ENCODE assay signal across 29 cellular contexts in genomic region chr18:58559427-58560186, GRCh38.
DNase-seq lines count a peak whose midpoint lies in the region; ATAC-seq, FAIRE-seq and TF ChIP-seq lines count a peak whose summit lies in the region.
"Had no signal": no experiment of that assay in that cellular context is flagged by ENCODE, and none has a peak within 500 bp of the region (broad histone marks: within the 10 kb centered on the region; RNA-seq: fewer than 3 reads in every experiment).

No MANE protein-coding gene starts in this region.

- no peak overlapping the region for H3K9ac ChIP-seq in astrocyte (ENCODE audit: low read length)
- H3K9ac ChIP-seq: parathyroid adenoma had no signal

- H3K79me2 ChIP-seq in astrocyte (ENCODE audit: insufficient read depth, low read length): peaks cover 95% of the 10 kb centered on the region
- H3K79me2 ChIP-seq: parathyroid adenoma had no signal

- H3K4me1 ChIP-seq in right atrium auricular region (peaks cover 0 to 15% of the 10 kb centered on the region in 2 donors), astrocyte (ENCODE audit: insufficient read depth, low read length) (peaks cover 6% of the 10 kb centered on the region)
- H3K4me1 ChIP-seq: body of pancreas, colonic mucosa, parathyroid adenoma, SJSA1 had no signal

- FAIRE-seq in astrocyte (lab: Jason Lieb, UNC): peak; percentile 32
- FAIRE-seq: A549, frontal cortex, RCC 7860 had no signal

- peaks cover 0 to 8% of the 10 kb centered on the region in 2 donors for H3K9me3 ChIP-seq in right atrium auricular region
- no peaks in the 10 kb centered on the region for H3K9me3 ChIP-seq in astrocyte (ENCODE audit: insufficient read depth, low read depth, low read length)
- H3K9me3 ChIP-seq: A549, body of pancreas, colonic mucosa, SJSA1 had no signal

- no peak overlapping the region for H3K4me2 ChIP-seq in astrocyte (ENCODE audit: low read length)
- H3K4me2 ChIP-seq: A549 had no signal

- H3K27ac Mint-ChIP-seq in astrocyte (ENCODE audit: unreplicated experiment) (no peak overlapping the region), type B pancreatic cell (peak overlapping the region; percentile 55)
- H3K27ac Mint-ChIP-seq: activated CD8-positive, alpha-beta T cell treated with anti-CD3 and anti-CD28 coated beads for 36 hours; activated naive CD8-positive, alpha-beta T cell; effector memory CD8-positive, alpha-beta T cell; IgD-negative memory B cell; immature natural killer cell; nephron progenitor cell had no signal

- H3K4me3 Mint-ChIP-seq in astrocyte (ENCODE audit: unreplicated experiment) (no peak overlapping the region), type B pancreatic cell (no peak overlapping the region)
- H3K4me3 Mint-ChIP-seq: activated CD8-positive, alpha-beta T cell treated with anti-CD3 and anti-CD28 coated beads for 36 hours; activated naive CD8-positive, alpha-beta T cell; effector memory CD8-positive, alpha-beta T cell; IgD-negative memory B cell; immature natural killer cell; nephron progenitor cell had no signal

- H2AFZ ChIP-seq in astrocyte (ENCODE audit: low read depth, low read length): no peak overlapping the region
- H2AFZ ChIP-seq: parathyroid adenoma had no signal

- TF ChIP-seq CTCF in right atrium auricular region (IDR thresholded peaks at IDR 0.05) (no peak), astrocyte (IDR thresholded peaks at IDR 0.05; ENCODE audit: insufficient read depth, low read depth, low read length) (no peak), type B pancreatic cell (conservative IDR thresholded peaks at IDR 0.05) (no peak)

- DNase-seq in right atrium auricular region (ENCODE audit: low spot score) (no peak), Right ventricle myocardium superior (no peak), astrocyte (ENCODE audit: low read depth) (no peak), left colon (no peak), type B pancreatic cell (ENCODE audit: extremely low spot score, unreplicated experiment) (no peak), NCI-H82 (lab: John Stamatoyannopoulos, UW) (no peak), islet precursor cell (no peak)
- DNase-seq in central memory CD4-positive, alpha-beta T cell: no peak
- DNase-seq: activated CD8-positive, alpha-beta T cell treated with anti-CD3 and anti-CD28 coated beads for 36 hours; body of pancreas; colonic mucosa; effector memory CD8-positive, alpha-beta T cell; hippocampal formation; immature natural killer cell; NCI-H146; NCI-H510A treated with DMSO at 0.1 percent for 48 hours; nephron progenitor cell; stimulated activated CD8-positive, alpha-beta memory T cell treated with anti-CD3 and anti-CD28 coated beads, Interleukin-4, amount 100 ng/mL, for 48 hours; T-helper 1 cell had no signal

- H3K27me3 Mint-ChIP-seq in astrocyte (ENCODE audit: low read depth, unreplicated experiment) (no peaks in the 10 kb centered on the region), type B pancreatic cell (peaks cover 3% of the 10 kb centered on the region)
- H3K27me3 Mint-ChIP-seq: activated CD8-positive, alpha-beta T cell treated with anti-CD3 and anti-CD28 coated beads for 36 hours; activated naive CD8-positive, alpha-beta T cell; effector memory CD8-positive, alpha-beta T cell; IgD-negative memory B cell had no signal

- H3K36me3 ChIP-seq in right atrium auricular region (no peaks in the 10 kb centered on the region), astrocyte (ENCODE audit: insufficient read depth, low read length) (no peaks in the 10 kb centered on the region)
- H3K36me3 ChIP-seq: colonic mucosa had no signal

- H3K9me3 Mint-ChIP-seq in astrocyte (ENCODE audit: unreplicated experiment) (peaks cover 8% of the 10 kb centered on the region), type B pancreatic cell (peaks cover 12% of the 10 kb centered on the region)

- H4K20me1 ChIP-seq in astrocyte (ENCODE audit: insufficient read depth, low read length): peaks cover 25% of the 10 kb centered on the region

- ATAC-seq in Right ventricle myocardium superior (ENCODE audit: poor library complexity) (no peak), left colon (peak; percentile 94)
- ATAC-seq: activated CD4-positive, CD25-positive, alpha-beta regulatory T cell treated with anti-CD3 and anti-CD28 coated beads, Interleukin-2, amount 50 U/mL, for 24 hours; activated CD8-positive, alpha-beta T cell treated with anti-CD3 and anti-CD28 coated beads for 36 hours; body of pancreas; effector memory CD8-positive, alpha-beta T cell; HCT116; sciatic nerve had no signal

- H3K4me1 Mint-ChIP-seq in astrocyte (ENCODE audit: low read depth, unreplicated experiment): peaks cover 19% of the 10 kb centered on the region
- H3K4me1 Mint-ChIP-seq in type B pancreatic cell (ENCODE audit: unreplicated experiment): peaks cover 13% of the 10 kb centered on the region
- H3K4me1 Mint-ChIP-seq: immature natural killer cell had no signal

- intact Hi-C loops in Right ventricle myocardium superior (cut with DNase I): no loop called here
- intact Hi-C loops in left colon (cut with DNase I, micrococcal nuclease): no loop called here

- H3K36me3 Mint-ChIP-seq in astrocyte (ENCODE audit: low read depth, unreplicated experiment) (peaks cover 39% of the 10 kb centered on the region), type B pancreatic cell (peaks cover 4% of the 10 kb centered on the region)
- H3K36me3 Mint-ChIP-seq: IgD-negative memory B cell, immature natural killer cell had no signal

- no peak overlapping the region for H3K4me3 ChIP-seq in right atrium auricular region
- no peak overlapping the region for H3K4me3 ChIP-seq in astrocyte (ENCODE audit: insufficient read depth, low read depth, low read length)
- H3K4me3 ChIP-seq: A549, body of pancreas, colonic mucosa, SJSA1 had no signal

- H3K27ac ChIP-seq in right atrium auricular region (peak overlapping the region; percentile 84 to 96), astrocyte (ENCODE audit: low read depth, low read length) (no peak overlapping the region)
- H3K27ac ChIP-seq: body of pancreas, colonic mucosa, parathyroid adenoma, SJSA1 had no signal

- H3K27me3 ChIP-seq in right atrium auricular region (no peaks in the 10 kb centered on the region), astrocyte (ENCODE audit: insufficient read depth, low read length) (no peaks in the 10 kb centered on the region)
- H3K27me3 ChIP-seq: body of pancreas, colonic mucosa, SJSA1 had no signal
